ENCODE assay signal across 8 cellular contexts in the genomic region with DNA sequence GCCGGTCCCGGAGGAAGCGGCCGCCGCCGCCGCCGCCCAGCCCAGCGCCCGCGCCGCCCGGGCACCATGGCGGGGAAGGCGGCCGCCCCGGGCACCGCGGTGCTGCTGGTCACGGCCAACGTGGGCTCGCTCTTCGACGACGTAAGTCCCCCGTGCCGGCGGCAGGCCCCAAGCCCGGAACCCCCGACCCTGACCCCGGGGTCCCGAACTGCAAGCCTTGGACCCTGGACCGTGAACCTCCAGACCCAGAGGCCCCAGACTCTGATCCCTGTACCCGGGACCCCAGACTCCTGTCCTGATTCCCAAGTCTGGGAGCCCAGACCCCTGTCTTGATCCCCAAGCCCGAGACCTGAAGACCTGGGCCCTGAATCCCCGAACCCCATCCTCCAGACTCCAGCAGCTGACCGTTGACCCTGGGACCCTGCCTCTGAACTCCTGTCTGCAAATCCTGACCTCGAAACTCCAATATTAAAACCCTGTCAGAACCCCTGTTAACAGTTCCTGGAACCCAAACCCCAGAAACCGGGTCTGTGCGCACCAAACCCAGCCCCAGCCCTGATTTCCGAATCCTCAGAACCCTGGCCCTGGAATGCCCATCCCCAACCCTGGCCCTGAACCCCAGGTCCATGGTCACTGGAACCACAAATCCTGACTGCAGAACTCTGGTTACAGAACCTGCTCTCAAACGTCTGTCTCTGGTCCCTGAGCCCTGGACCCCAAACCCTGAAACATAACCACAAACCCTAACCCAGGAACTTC. TPM values are rescaled to one million over a fixed set of nuclear protein-coding genes. Genes with fewer than 3 reads are reported as not detected.
DNase-seq lines count a peak whose midpoint lies in the region; ATAC-seq, FAIRE-seq and TF ChIP-seq lines count a peak whose summit lies in the region.

No MANE protein-coding gene starts in this region.

- H3K9me3 ChIP-seq in AG04450 (ENCODE audit: control insufficient read depth, insufficient read depth, low read length), result no peaks in the 10 kb centered on the region; the same call in 1 of the 2 replicates
- H3K9me3 ChIP-seq in kidney (ENCODE audit: control insufficient read depth in 1 of 2, low read length in 2 of 2), result no peaks in the 10 kb centered on the region
- no peaks in the 10 kb centered on the region for H3K9me3 ChIP-seq in subcutaneous abdominal adipose tissue (ENCODE audit: control insufficient read depth in 5 of 5, low read length in 5 of 5)

- peak overlapping the region; percentile 21 for H3K27ac ChIP-seq in AG04450 (ENCODE audit: low read depth, low read length)
- peak overlapping the region; percentile 71 to 75 for H3K27ac ChIP-seq in kidney (ENCODE audit: low read depth in 2 of 2, low read length in 2 of 2)
- H3K27ac ChIP-seq in subcutaneous abdominal adipose tissue (ENCODE audit: low read depth, low read length), result peak overlapping the region; percentile 57

- H3K36me3 ChIP-seq in kidney (ENCODE audit: control insufficient read depth in 1 of 2, insufficient read depth in 2 of 2, low read length in 2 of 2) (no peaks in the 10 kb centered on the region), subcutaneous abdominal adipose tissue (ENCODE audit: control insufficient read depth in 5 of 5, insufficient read depth in 5 of 5, low read length in 5 of 5) (peaks cover 0 to 4% (median 0%) of the 10 kb centered on the region in 5 donors)

- H3K4me3 ChIP-seq in AG04450 (ENCODE audit: low read depth, low read length) (peak overlapping the region; percentile 69), astrocyte of the spinal cord (ENCODE audit: low read depth, low read length) (peak overlapping the region; percentile 73), kidney (ENCODE audit: low read length in 2 of 2) (peak overlapping the region; percentile 75 to 76), subcutaneous abdominal adipose tissue (ENCODE audit: low read depth in 1 of 5, low read length in 5 of 5) (peak overlapping the region; percentile 71 to 76 (median 74))

- ATAC-seq in HG02678 (IDR thresholded peaks at IDR 0.05; ENCODE audit: unreplicated experiment), result peak; percentile 3

- intact Hi-C loops in kidney (cut with DNase I), result no loop called here

- peak overlapping the region; percentile 65 to 89 for H3K9ac ChIP-seq in kidney (ENCODE audit: low read length in 2 of 2)
- peak overlapping the region; percentile 81 to 90 (median 87) for H3K9ac ChIP-seq in subcutaneous abdominal adipose tissue (ENCODE audit: low read length in 5 of 5)

- no peaks in the 10 kb centered on the region for H3K27me3 ChIP-seq in AG04450 (ENCODE audit: control insufficient read depth, insufficient read depth, low read length)
- H3K27me3 ChIP-seq in subcutaneous abdominal adipose tissue (ENCODE audit: control insufficient read depth in 5 of 5, insufficient read depth in 4 of 5, low read length in 5 of 5), result no peaks in the 10 kb centered on the region

- no peak for FAIRE-seq in kidney (lab: Jason Lieb, UNC)

- TF ChIP-seq CTCF in AG04450 (IDR thresholded peaks at IDR 0.05; ENCODE audit: low read depth, low read length) (no peak), astrocyte of the spinal cord (IDR thresholded peaks at IDR 0.05; ENCODE audit: low read depth, low read length) (no peak), kidney (IDR thresholded peaks at IDR 0.05; ENCODE audit: borderline replicate concordance, extremely low read depth, insufficient read depth) (no peak)

- DNase-seq in AG04450 (ENCODE audit: low read depth, low spot score) (no peak), astrocyte of the spinal cord (ENCODE audit: low read depth, low spot score) (no peak), kidney (peak; percentile 89), NOMO-1 treated with DMSO at 0.1 percent for 48 hours (lab: John Stamatoyannopoulos, UW; ENCODE audit: unreplicated experiment) (no peak), NCI-H345 treated with DMSO at 0.1 percent for 48 hours (lab: John Stamatoyannopoulos, UW; ENCODE audit: unreplicated experiment) (no peak)
- DNase-seq in stimulated activated CD4-positive, alpha-beta T cell treated with anti-CD3 and anti-CD28 coated beads, Interleukin-12 subunit alpha, Interleukin-12 subunit beta, amount 100 ng/mL, for 4 hours, result no peak

- in situ Hi-C loops in astrocyte of the spinal cord (cut with HindIII; ENCODE audit: low sequenced_read_pairs), result no loop called here

- H3K4me1 ChIP-seq in kidney (ENCODE audit: control insufficient read depth in 1 of 2, insufficient read depth in 1 of 2, low read depth in 1 of 2, low read length in 2 of 2) (peaks cover 16 to 43% of the 10 kb centered on the region in 2 donors), subcutaneous abdominal adipose tissue (ENCODE audit: control insufficient read depth in 5 of 5, insufficient read depth in 5 of 5, low read length in 5 of 5) (peaks cover 15 to 57% (median 48%) of the 10 kb centered on the region in 5 donors)

- CTCF ChIA-PET in AG04450 (lab: Charles Lee), result interaction anchor here (1.8 kb wide), 1 partner anchor 79 kb away, joined by 10 read pairs; no protein-coding TSS in a partner anchor

- POLR2A ChIA-PET in AG04450 (lab: Yijun Ruan, JAX), result no interaction called here

RNA-seq across cellular contexts. Expression of gene INPP5A, which starts 0.6 kb away (rescaled TPM):
- 20.2 and 22.5 TPM in 2 replicates for polyA plus RNA-seq in AG04450 (2011; rRNA removed)
- 19.8 and 25.7 TPM in 2 replicates for polyA minus RNA-seq in AG04450 (2011; rRNA and poly(A)+ RNA removed)
- total RNA-seq in kidney, result 40.3 TPM
- polyA plus RNA-seq in kidney (ENCODE audit: insufficient read depth, low read depth, low replicate concordance), result 20.8 TPM

Comparison
In these comparisons a context has a peak if more than half of its experiments do, and no peak if none do; other contexts are left out.
1. H3K27ac ChIP-seq: peak in every context shown above with its lines; median percentile 73 in kidney; 57 in subcutaneous abdominal adipose tissue; 21 in AG04450.